ENCODE assay signal across 20 cellular contexts in the genomic region with DNA sequence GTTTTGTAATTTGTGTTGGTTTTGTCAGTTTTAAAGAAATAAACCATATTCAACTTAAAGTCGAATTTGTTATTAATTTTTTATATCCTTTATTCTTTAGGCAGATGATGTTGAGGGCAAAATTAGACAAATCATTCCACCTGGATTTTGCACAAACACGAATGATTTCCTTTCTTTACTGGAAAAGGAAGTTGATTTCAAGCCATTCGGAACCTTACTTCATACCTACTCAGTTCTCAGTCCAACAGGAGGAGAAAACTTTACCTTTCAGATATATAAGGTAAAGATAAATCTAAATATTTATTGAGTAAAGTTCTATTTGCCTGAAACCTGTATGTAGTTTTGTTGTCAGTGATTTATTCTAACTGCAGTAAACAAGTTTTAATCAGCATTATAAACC. TPM values are rescaled to one million over a fixed set of nuclear protein-coding genes. Genes with fewer than 3 reads are reported as not detected.
DNase-seq lines count a peak whose midpoint lies in the region; ATAC-seq lines count a peak whose summit lies in the region.
"Had no signal": no experiment of that assay in that cellular context is flagged by ENCODE, and none has a peak within 500 bp of the region (broad histone marks: within the 10 kb centered on the region; RNA-seq: fewer than 3 reads in every experiment).

No MANE protein-coding gene starts in this region.

- H3K4me1 ChIP-seq in naive thymus-derived CD4-positive, alpha-beta T cell (ENCODE audit: control insufficient read depth in 2 of 2, insufficient read depth in 2 of 2, low read length in 2 of 2), result peaks cover 0 to 9% of the 10 kb centered on the region in 2 donors
- H3K4me1 ChIP-seq: A549; BE2C; BLaER1 treated with 17β-estradiol and CSF1 and Interleukin-3, amounts not matched to agents 10 nM and 100 nM had no signal

- H3K36me3 Mint-ChIP-seq in activated T-cell treated with anti-CD3 and anti-CD28 coated beads, Interleukin-2, amount 50 U/mL, for 72 hours (ENCODE audit: insufficient read depth in 2 of 2), result peaks cover 2 to 13% of the 10 kb centered on the region in 2 donors
- peaks cover 63% of the 10 kb centered on the region for H3K36me3 Mint-ChIP-seq in activated T-cell treated with anti-CD3 and anti-CD28 coated beads, Interleukin-2, amount 50 U/mL, for 24 hours (ENCODE audit: low read depth)
- peaks cover 34% of the 10 kb centered on the region for H3K36me3 Mint-ChIP-seq in activated naive CD8-positive, alpha-beta T cell treated with anti-CD3 and anti-CD28 coated beads, Interleukin-2, amount 10 ng/mL, durations not matched to agents 7 days and 5 days
- peaks cover 26% of the 10 kb centered on the region for H3K36me3 Mint-ChIP-seq in activated naive CD8-positive, alpha-beta T cell treated with anti-CD3 and anti-CD28 coated beads, Interleukin-2, amount 50 U/mL, for 24 hours (ENCODE audit: low read depth)
- peaks cover 7 to 31% (median 19%) of the 10 kb centered on the region in 5 donors for H3K36me3 Mint-ChIP-seq in naive thymus-derived CD4-positive, alpha-beta T cell

- no peak overlapping the region for H3K27ac Mint-ChIP-seq in activated T-cell treated with anti-CD3 and anti-CD28 coated beads, Interleukin-2, amount 50 U/mL, for 72 hours
- no peak overlapping the region for H3K27ac Mint-ChIP-seq in activated T-cell treated with anti-CD3 and anti-CD28 coated beads, Interleukin-2, amount 50 U/mL, for 24 hours
- no peak overlapping the region for H3K27ac Mint-ChIP-seq in activated naive CD8-positive, alpha-beta T cell treated with anti-CD3 and anti-CD28 coated beads, Interleukin-2, amount 10 ng/mL, durations not matched to agents 7 days and 5 days
- no peak overlapping the region for H3K27ac Mint-ChIP-seq in activated naive CD8-positive, alpha-beta T cell treated with anti-CD3 and anti-CD28 coated beads, Interleukin-2, amount 50 U/mL, for 24 hours
- no peak overlapping the region for H3K27ac Mint-ChIP-seq in naive thymus-derived CD4-positive, alpha-beta T cell
- H3K27ac Mint-ChIP-seq: CD14-positive monocyte; CD4-positive, alpha-beta T cell had no signal

- POLR2A ChIA-PET in activated naive CD8-positive, alpha-beta T cell treated with anti-CD3 and anti-CD28 coated beads, Interleukin-2, amount 10 ng/mL, durations not matched to agents 7 days and 5 days (lab: Charles Lee), result no interaction called here
- POLR2A ChIA-PET in naive thymus-derived CD4-positive, alpha-beta T cell (lab: Charles Lee), result no interaction called here

- H3K4me3 Mint-ChIP-seq in activated T-cell treated with anti-CD3 and anti-CD28 coated beads, Interleukin-2, amount 50 U/mL, for 72 hours, result no peak overlapping the region
- H3K4me3 Mint-ChIP-seq in activated T-cell treated with anti-CD3 and anti-CD28 coated beads, Interleukin-2, amount 50 U/mL, for 24 hours, result no peak overlapping the region
- H3K4me3 Mint-ChIP-seq in activated naive CD8-positive, alpha-beta T cell treated with anti-CD3 and anti-CD28 coated beads, Interleukin-2, amount 10 ng/mL, durations not matched to agents 7 days and 5 days, result peak overlapping the region; percentile 25
- no peak overlapping the region for H3K4me3 Mint-ChIP-seq in activated naive CD8-positive, alpha-beta T cell treated with anti-CD3 and anti-CD28 coated beads, Interleukin-2, amount 50 U/mL, for 24 hours
- H3K4me3 Mint-ChIP-seq in naive thymus-derived CD4-positive, alpha-beta T cell, result no peak overlapping the region
- H3K4me3 Mint-ChIP-seq: CD14-positive monocyte; CD4-positive, alpha-beta T cell; CD8-positive, alpha-beta memory T cell had no signal

- no peak overlapping the region for H3K4me3 ChIP-seq in naive thymus-derived CD4-positive, alpha-beta T cell (ENCODE audit: low read length)
- H3K4me3 ChIP-seq: A549; BLaER1 treated with 17β-estradiol and CSF1 and Interleukin-3, amounts not matched to agents 10 nM and 100 nM had no signal

- peaks cover 14% of the 10 kb centered on the region for H3K4me1 Mint-ChIP-seq in activated T-cell treated with anti-CD3 and anti-CD28 coated beads, Interleukin-2, amount 50 U/mL, for 72 hours (ENCODE audit: low read depth)
- H3K4me1 Mint-ChIP-seq in activated T-cell treated with anti-CD3 and anti-CD28 coated beads, Interleukin-2, amount 50 U/mL, for 24 hours (ENCODE audit: low read depth), result peaks cover 30% of the 10 kb centered on the region
- H3K4me1 Mint-ChIP-seq in activated naive CD8-positive, alpha-beta T cell treated with anti-CD3 and anti-CD28 coated beads, Interleukin-2, amount 10 ng/mL, durations not matched to agents 7 days and 5 days, result peaks cover 41% of the 10 kb centered on the region
- H3K4me1 Mint-ChIP-seq in activated naive CD8-positive, alpha-beta T cell treated with anti-CD3 and anti-CD28 coated beads, Interleukin-2, amount 50 U/mL, for 24 hours, result peaks cover 15% of the 10 kb centered on the region
- H3K4me1 Mint-ChIP-seq in naive thymus-derived CD4-positive, alpha-beta T cell, result peaks cover 7 to 39% (median 36%) of the 10 kb centered on the region in 7 donors
- H3K4me1 Mint-ChIP-seq: CD14-positive monocyte had no signal

- no peak for DNase-seq in activated T-cell treated with anti-CD3 and anti-CD28 coated beads, Interleukin-2, amount 50 U/mL, for 72 hours
- no peak for DNase-seq in activated T-cell treated with anti-CD3 and anti-CD28 coated beads, Interleukin-2, amount 50 U/mL, for 24 hours
- DNase-seq in activated naive CD8-positive, alpha-beta T cell treated with anti-CD3 and anti-CD28 coated beads, Interleukin-2, amount 10 ng/mL, durations not matched to agents 7 days and 5 days, result no peak
- no peak for DNase-seq in activated naive CD8-positive, alpha-beta T cell treated with anti-CD3 and anti-CD28 coated beads, Interleukin-2, amount 50 U/mL, for 24 hours
- no peak for DNase-seq in naive thymus-derived CD4-positive, alpha-beta T cell
- no peak for DNase-seq in GOT3 (lab: John Stamatoyannopoulos, UW)
- DNase-seq: 8988T; ACHN; AML-193; BE2C; CD4-positive, alpha-beta T cell; CD8-positive, alpha-beta memory T cell; DMS53; DMS79 treated with DMSO at 0.1 percent for 48 hours; H7; HCEC 1CT had no signal

- peak; percentile 44 to 66 for ATAC-seq in activated T-cell treated with anti-CD3 and anti-CD28 coated beads, Interleukin-2, amount 50 U/mL, for 72 hours (replicated peaks in 1 of 2)
- ATAC-seq in activated naive CD8-positive, alpha-beta T cell treated with anti-CD3 and anti-CD28 coated beads, Interleukin-2, amount 10 ng/mL, durations not matched to agents 7 days and 5 days (ENCODE audit: low read depth), result no peak
- no peak for ATAC-seq in activated naive CD8-positive, alpha-beta T cell treated with anti-CD3 and anti-CD28 coated beads, Interleukin-2, amount 50 U/mL, for 24 hours
- peak; percentile 70 for ATAC-seq in naive thymus-derived CD4-positive, alpha-beta T cell
- ATAC-seq in HG03135 (IDR thresholded peaks at IDR 0.05; ENCODE audit: unreplicated experiment), result no peak
- ATAC-seq: A549 had no signal

- no peaks in the 10 kb centered on the region for H3K9me3 ChIP-seq in naive thymus-derived CD4-positive, alpha-beta T cell (ENCODE audit: control insufficient read depth in 2 of 3, low read length in 3 of 3)
- H3K9me3 ChIP-seq: A549; BE2C; BLaER1 treated with 17β-estradiol and CSF1 and Interleukin-3, amounts not matched to agents 10 nM and 100 nM had no signal

- no peak overlapping the region for H3K27ac ChIP-seq in naive thymus-derived CD4-positive, alpha-beta T cell (ENCODE audit: low read depth, low read length)
- H3K27ac ChIP-seq: A549; BLaER1 treated with 17β-estradiol and CSF1 and Interleukin-3, amounts not matched to agents 10 nM and 100 nM had no signal

- intact Hi-C loops in naive thymus-derived CD4-positive, alpha-beta T cell (cut with micrococcal nuclease), result no loop called here

- CTCF ChIA-PET in naive thymus-derived CD4-positive, alpha-beta T cell (lab: Charles Lee), result no interaction called here

- H3K36me3 ChIP-seq in naive thymus-derived CD4-positive, alpha-beta T cell (ENCODE audit: control insufficient read depth in 2 of 3, insufficient read depth in 3 of 3, low read length in 3 of 3), result peaks cover 5 to 16% (median 11%) of the 10 kb centered on the region in 3 experiments
- H3K36me3 ChIP-seq: BE2C had no signal

- no peaks in the 10 kb centered on the region for H3K27me3 Mint-ChIP-seq in activated T-cell treated with anti-CD3 and anti-CD28 coated beads, Interleukin-2, amount 50 U/mL, for 72 hours (ENCODE audit: low read depth)
- H3K27me3 Mint-ChIP-seq in activated T-cell treated with anti-CD3 and anti-CD28 coated beads, Interleukin-2, amount 50 U/mL, for 24 hours, result no peaks in the 10 kb centered on the region
- no peaks in the 10 kb centered on the region for H3K27me3 Mint-ChIP-seq in activated naive CD8-positive, alpha-beta T cell treated with anti-CD3 and anti-CD28 coated beads, Interleukin-2, amount 10 ng/mL, durations not matched to agents 7 days and 5 days
- H3K27me3 Mint-ChIP-seq in activated naive CD8-positive, alpha-beta T cell treated with anti-CD3 and anti-CD28 coated beads, Interleukin-2, amount 50 U/mL, for 24 hours, result no peaks in the 10 kb centered on the region
- no peaks in the 10 kb centered on the region for H3K27me3 Mint-ChIP-seq in naive thymus-derived CD4-positive, alpha-beta T cell
- H3K27me3 Mint-ChIP-seq: CD4-positive, alpha-beta T cell; CD8-positive, alpha-beta memory T cell had no signal

- no peaks in the 10 kb centered on the region for H3K9me3 Mint-ChIP-seq in activated T-cell treated with anti-CD3 and anti-CD28 coated beads, Interleukin-2, amount 50 U/mL, for 72 hours
- no peaks in the 10 kb centered on the region for H3K9me3 Mint-ChIP-seq in activated T-cell treated with anti-CD3 and anti-CD28 coated beads, Interleukin-2, amount 50 U/mL, for 24 hours
- no peaks in the 10 kb centered on the region for H3K9me3 Mint-ChIP-seq in activated naive CD8-positive, alpha-beta T cell treated with anti-CD3 and anti-CD28 coated beads, Interleukin-2, amount 10 ng/mL, durations not matched to agents 7 days and 5 days
- H3K9me3 Mint-ChIP-seq in activated naive CD8-positive, alpha-beta T cell treated with anti-CD3 and anti-CD28 coated beads, Interleukin-2, amount 50 U/mL, for 24 hours, result no peaks in the 10 kb centered on the region
- peaks cover 0 to 2% (median 0%) of the 10 kb centered on the region in 11 donors for H3K9me3 Mint-ChIP-seq in naive thymus-derived CD4-positive, alpha-beta T cell
- H3K9me3 Mint-ChIP-seq: CD4-positive, alpha-beta T cell; CD8-positive, alpha-beta memory T cell had no signal

- no peaks in the 10 kb centered on the region for H3K27me3 ChIP-seq in naive thymus-derived CD4-positive, alpha-beta T cell (ENCODE audit: control insufficient read depth in 2 of 2, insufficient read depth in 2 of 2, low read length in 2 of 2)
- H3K27me3 ChIP-seq: BE2C; BLaER1 treated with 17β-estradiol and CSF1 and Interleukin-3, amounts not matched to agents 10 nM and 100 nM had no signal

RNA-seq across cellular contexts. Expression of a gene that starts 34.5 kb away (rescaled TPM):
- 1 to 10 TPM; 4.4 to 9.9 TPM for total RNA-seq in activated T-cell treated with anti-CD3 and anti-CD28 coated beads, Interleukin-2, amount 50 U/mL, for 72 hours
- total RNA-seq in activated naive CD8-positive, alpha-beta T cell treated with anti-CD3 and anti-CD28 coated beads, Interleukin-2, amount 10 ng/mL, durations not matched to agents 7 days and 5 days, result 1 to 10 TPM; 4.5 to 5.6 TPM
- 10 to 100 TPM in 3 of 5 experiments, 1 to 10 TPM in 2; 5.3 to 12.2 (median 11.6) TPM for total RNA-seq in naive thymus-derived CD4-positive, alpha-beta T cell
- polyA plus RNA-seq in naive thymus-derived CD4-positive, alpha-beta T cell, result 1 to 10 TPM; 3.3 to 4.0 TPM

RNA-seq across cellular contexts. Expression of a gene that starts 43.0 kb away (rescaled TPM):
- total RNA-seq in activated T-cell treated with anti-CD3 and anti-CD28 coated beads, Interleukin-2, amount 50 U/mL, for 72 hours, result 10 to 100 TPM; 46.9 to 52.5 TPM
- 10 to 100 TPM; 52.5 to 54.5 TPM for total RNA-seq in activated naive CD8-positive, alpha-beta T cell treated with anti-CD3 and anti-CD28 coated beads, Interleukin-2, amount 10 ng/mL, durations not matched to agents 7 days and 5 days
- 10 to 100 TPM; 22.1 to 55.4 (median 26.4) TPM for total RNA-seq in naive thymus-derived CD4-positive, alpha-beta T cell
- 10 to 100 TPM; 71.9 to 74.1 TPM for polyA plus RNA-seq in naive thymus-derived CD4-positive, alpha-beta T cell

Comparison
In these comparisons a context has a peak if more than half of its experiments do, and no peak if none do; other contexts are left out.
1. ATAC-seq: peak in activated T-cell treated with anti-CD3 and anti-CD28 coated beads, Interleukin-2, amount 50 U/mL, for 72 hours (2 of 2) and naive thymus-derived CD4-positive, alpha-beta T cell (single experiment); none in activated naive CD8-positive, alpha-beta T cell treated with anti-CD3 and anti-CD28 coated beads, Interleukin-2, amount 10 ng/mL, durations not matched to agents 7 days and 5 days (single experiment), activated naive CD8-positive, alpha-beta T cell treated with anti-CD3 and anti-CD28 coated beads, Interleukin-2, amount 50 U/mL, for 24 hours (single experiment) and HG03135 (single experiment).